In the genomic region with DNA sequence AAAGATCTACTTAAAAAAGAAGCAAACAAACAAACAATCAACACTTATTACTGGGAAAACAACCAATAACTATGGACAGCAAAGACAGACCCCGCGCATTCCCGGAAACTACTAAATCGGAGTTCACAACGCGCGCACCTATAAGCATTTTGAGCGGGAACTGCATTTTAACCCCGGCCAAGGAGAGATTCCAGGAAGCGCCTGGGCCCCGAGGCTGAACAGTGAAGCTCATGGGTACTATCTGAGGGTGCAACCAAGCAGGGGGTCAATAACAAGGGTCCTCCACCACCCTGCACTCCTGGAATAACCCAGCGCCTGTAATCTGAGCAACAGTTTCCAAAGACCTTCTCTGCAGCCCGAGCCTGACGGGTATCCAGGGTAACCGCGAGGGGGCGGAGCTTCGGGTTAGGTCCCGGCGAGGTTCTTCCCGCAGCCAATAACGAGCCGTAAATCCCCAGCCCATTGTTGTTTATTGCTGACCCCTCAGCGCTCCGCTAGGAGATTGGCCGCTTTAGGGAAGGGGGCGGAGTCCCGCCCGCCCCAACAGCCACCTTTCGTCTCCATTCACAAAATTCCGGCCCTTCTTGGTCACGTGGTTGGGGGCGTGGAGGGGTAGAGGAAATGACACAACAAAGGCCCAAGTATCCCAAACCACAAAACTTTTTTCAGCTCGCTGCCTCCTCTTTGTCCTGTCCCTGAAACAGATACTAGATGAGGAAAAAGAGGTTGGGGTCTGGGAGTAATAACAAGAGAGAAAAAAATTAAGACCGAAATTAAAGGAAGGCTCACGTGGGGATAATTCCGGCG, we compare ENCODE assay signal across 9 cellular contexts. TPM values are rescaled to one million over a fixed set of nuclear protein-coding genes. Genes with fewer than 3 reads are reported as not detected.
DNase-seq lines count a peak whose midpoint lies in the region; ATAC-seq, FAIRE-seq and TF ChIP-seq lines count a peak whose summit lies in the region.
"Had no signal": no experiment of that assay in that cellular context is flagged by ENCODE, and none has a peak within 500 bp of the region (broad histone marks: within the 10 kb centered on the region; RNA-seq: fewer than 3 reads in every experiment).

No MANE protein-coding gene starts in this region.

- no peaks in the 10 kb centered on the region for H3K27me3 ChIP-seq in keratinocyte (ENCODE audit: control insufficient read depth, extremely low read depth, insufficient read depth, low read length)
- H3K27me3 ChIP-seq in spleen (replicated peaks in 1 of 7), result peaks cover 0 to 45% (median 11%) of the 10 kb centered on the region in 7 donors

- no peaks in the 10 kb centered on the region for H3K9me3 Mint-ChIP-seq in WTC11

- peak; percentile 85 for DNase-seq in NK-92 treated with Interleukin-12 subunit alpha and Interleukin-12 subunit beta, amount 100 ng/mL, for 24 hours (lab: John Stamatoyannopoulos, UW)
- DNase-seq in NK-92 (lab: John Stamatoyannopoulos, UW; ENCODE audit: unreplicated experiment) (no peak), NCI-H2196 treated with DMSO at 0.1 percent for 48 hours (lab: John Stamatoyannopoulos, UW; ENCODE audit: unreplicated experiment) (peak; percentile 97), WTC11 (ENCODE audit: low spot score) (peak; percentile 98), choroid plexus epithelial cell (ENCODE audit: low read depth) (peak; percentile 99), keratinocyte (ENCODE audit: low read depth, low spot score) (peak; percentile 66), spleen (peak; percentile 90)

- H3K4me3 Mint-ChIP-seq in WTC11, result no peak overlapping the region

- no peaks in the 10 kb centered on the region for H3K9me1 ChIP-seq in keratinocyte (ENCODE audit: control insufficient read depth, extremely low read depth, insufficient read depth, low read length)

- POLR2A ChIA-PET in WTC11 (lab: Charles Lee), result interaction anchor here (0.6 to 5.0 kb wide), 4 partner anchors 9 to 185 kb away, joined by 3 to 33 read pairs (median 4); no protein-coding TSS in a partner anchor

- H3K9me3 ChIP-seq in keratinocyte (ENCODE audit: control insufficient read depth, low read depth, low read length), result no peaks in the 10 kb centered on the region
- no peaks in the 10 kb centered on the region for H3K9me3 ChIP-seq in spleen

- dilution Hi-C loops in keratinocyte (cut with MboI; ENCODE audit: extremely low pct_ligation_motif_present, low sequenced_read_pairs), result no loop called here

- intact Hi-C loops in spleen (cut with DNase I; ENCODE audit: low total_unique reads), result no loop called here

- ATAC-seq in HG03060 (IDR thresholded peaks at IDR 0.05; ENCODE audit: low read depth, unreplicated experiment) (peak; percentile 71), WTC11 (peak; percentile 84)

- no peaks in the 10 kb centered on the region for H3K36me3 Mint-ChIP-seq in WTC11

- peak overlapping the region; percentile 98 for H3K4me2 ChIP-seq in keratinocyte (ENCODE audit: control insufficient read depth, extremely low read depth, insufficient read depth, low read depth, low read length)

- TF ChIP-seq CTCF in WTC11 (IDR thresholded peaks at IDR 0.05) (no peak), choroid plexus epithelial cell (conservative IDR thresholded peaks at IDR 0.05; ENCODE audit: low read depth, low read length) (no peak), keratinocyte (optimal IDR thresholded peaks at IDR 0.05 in 1 of 3, IDR thresholded peaks at IDR 0.05 in 1 of 3, conservative IDR thresholded peaks at IDR 0.05 in 1 of 3; ENCODE audit: extremely low read depth in 1 of 3, insufficient read depth in 2 of 3, low read length in 3 of 3) (no peak), spleen (IDR thresholded peaks at IDR 0.05 in 8 of 11, conservative IDR thresholded peaks at IDR 0.05 in 3 of 11) (peak in 1 of 11 experiments; percentile 24)

- H2AFZ ChIP-seq in keratinocyte (ENCODE audit: control insufficient read depth, low read length), result peak overlapping the region; percentile 91

- H3K4me3 ChIP-seq in choroid plexus epithelial cell (ENCODE audit: low read depth, low read length), result peak overlapping the region; percentile 87
- peak overlapping the region; percentile 55 to 94 (median 89) for H3K4me3 ChIP-seq in keratinocyte (ENCODE audit: control insufficient read depth in 2 of 3, extremely low read depth in 1 of 3, insufficient read depth in 2 of 3, low read depth in 1 of 3, low read length in 3 of 3)
- H3K4me3 ChIP-seq in spleen, result peak overlapping the region; percentile 48 to 83 (median 59)

- H3K4me1 ChIP-seq in keratinocyte (ENCODE audit: control insufficient read depth, extremely low read depth, insufficient read depth, low read length) (peaks cover 13% of the 10 kb centered on the region), spleen (peaks cover 3 to 38% (median 23%) of the 10 kb centered on the region in 6 donors)

- peak overlapping the region; percentile 62 for H3K27ac ChIP-seq in keratinocyte (ENCODE audit: control insufficient read depth, insufficient read depth, low read length)
- peak overlapping the region; percentile 71 to 88 (median 85) for H3K27ac ChIP-seq in spleen
- H3K27ac ChIP-seq: C4-2B had no signal

- CTCF ChIA-PET in WTC11 (lab: Charles Lee), result interaction anchor here (1.0 to 2.1 kb wide), 3 partner anchors 7 to 153 kb away, joined by 3 to 8 read pairs (median 4); no protein-coding TSS in a partner anchor

- FAIRE-seq in keratinocyte (lab: Jason Lieb, UNC), result peak; percentile 89

- peak overlapping the region; percentile 73 for H3K9ac ChIP-seq in keratinocyte (ENCODE audit: control insufficient read depth, extremely low read depth, insufficient read depth, low read length)

- no peaks in the 10 kb centered on the region for H3K79me2 ChIP-seq in keratinocyte (ENCODE audit: control insufficient read depth, insufficient read depth, low read length)

- 1 to 2% (median 1%) methylated on average over 34 to 38 of the region's 38 CpGs for WGBS in spleen, 5 donors

- H3K27me3 Mint-ChIP-seq in WTC11 (ENCODE audit: low read depth), result no peaks in the 10 kb centered on the region

- H3K4me1 Mint-ChIP-seq in WTC11, result peaks cover 16% of the 10 kb centered on the region

- no peaks in the 10 kb centered on the region for H4K20me1 ChIP-seq in keratinocyte (ENCODE audit: control insufficient read depth, extremely low read depth, insufficient read depth, low read length)

- H3K36me3 ChIP-seq in keratinocyte (ENCODE audit: control insufficient read depth in 2 of 2, extremely low read depth in 1 of 2, insufficient read depth in 2 of 2, low read length in 2 of 2), result no peaks in the 10 kb centered on the region
- H3K36me3 ChIP-seq in spleen, result no peaks in the 10 kb centered on the region

- TF ChIP-seq POLR2A in spleen (IDR thresholded peaks at IDR 0.05), result no peak

- no peak overlapping the region for H3K27ac Mint-ChIP-seq in WTC11

TF ChIP-seq in WTC11, 78 proteins besides CTCF, POLR2A, EP300 and RAD21:
- TF ChIP-seq NFYB (CRISPR knock-in tag; conservative IDR thresholded peaks at IDR 0.05; ENCODE audit: low read depth), result peak; percentile 56
- no peak for TF ChIP-seq NFATC4 (CRISPR knock-in tag; IDR thresholded peaks at IDR 0.05)
- TF ChIP-seq, protein P1, sequence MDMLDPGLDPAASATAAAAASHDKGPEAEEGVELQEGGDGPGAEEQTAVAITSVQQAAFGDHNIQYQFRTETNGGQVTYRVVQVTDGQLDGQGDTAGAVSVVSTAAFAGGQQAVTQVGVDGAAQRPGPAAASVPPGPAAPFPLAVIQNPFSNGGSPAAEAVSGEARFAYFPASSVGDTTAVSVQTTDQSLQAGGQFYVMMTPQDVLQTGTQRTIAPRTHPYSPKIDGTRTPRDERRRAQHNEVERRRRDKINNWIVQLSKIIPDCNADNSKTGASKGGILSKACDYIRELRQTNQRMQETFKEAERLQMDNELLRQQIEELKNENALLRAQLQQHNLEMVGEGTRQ (CRISPR knock-in tag; IDR thresholded peaks at IDR 0.05), result peak; percentile 93
- peak; percentile 37; the same call in 1 of the 2 replicates for TF ChIP-seq FOXK1 (CRISPR knock-in tag; IDR thresholded peaks at IDR 0.05)
- no peak for TF ChIP-seq ZNF317 (CRISPR knock-in tag; IDR thresholded peaks at IDR 0.05; ENCODE audit: borderline replicate concordance, low read depth)
- peak; percentile 78; the same call in 1 of the 2 replicates for TF ChIP-seq SP1 (CRISPR knock-in tag; conservative IDR thresholded peaks at IDR 0.05)
- TF ChIP-seq USF1 (CRISPR knock-in tag; IDR thresholded peaks at IDR 0.05), result peak; percentile 90
- no peak for TF ChIP-seq ZNF232 (CRISPR knock-in tag; IDR thresholded peaks at IDR 0.05)

RNA-seq across cellular contexts. Expression of gene ETV1, which starts 1.7 kb away (rescaled TPM):
- total RNA-seq in WTC11 (2021) (74.9 to 81.4 TPM (median 76.6 TPM) in 3 replicates), spleen (10 to 100 TPM in 4 of 7 donors, 1 to 10 TPM in 3; 5.8 to 20.0 (median 14.0) TPM)
- polyA plus RNA-seq in keratinocyte (2.1 to 6.5 TPM (median 5.0 TPM) in 3 replicates), spleen (1 to 10 TPM; 1.5 to 2.4 (median 1.9) TPM)
- polyA plus RNA-seq in keratinocyte (2011; ENCODE audit: low read depth), result not detected
- 2.3 and 3.2 TPM in 2 replicates for polyA plus RNA-seq in keratinocyte (2011; cell fraction: cytosol; rRNA removed)
- 3.5 and 3.6 TPM in 2 replicates for polyA plus RNA-seq in keratinocyte (2011; cell fraction: nucleus; rRNA removed)
- 0.06 and 3.0 TPM in 2 replicates for polyA plus RNA-seq in keratinocyte (2012; ENCODE audit: low replicate concordance)
- polyA minus RNA-seq in keratinocyte, result 2.6 to 7.8 TPM (median 5.4 TPM) in 3 replicates
- polyA minus RNA-seq in keratinocyte (2011; cell fraction: cytosol; rRNA and poly(A)+ RNA removed), result 4.8 TPM
- polyA minus RNA-seq in keratinocyte (2011; cell fraction: nucleus; rRNA and poly(A)+ RNA removed), result 0.42 and 2.9 TPM in 2 replicates
